ENCODE assay signal across 8 cellular contexts in the genomic region with DNA sequence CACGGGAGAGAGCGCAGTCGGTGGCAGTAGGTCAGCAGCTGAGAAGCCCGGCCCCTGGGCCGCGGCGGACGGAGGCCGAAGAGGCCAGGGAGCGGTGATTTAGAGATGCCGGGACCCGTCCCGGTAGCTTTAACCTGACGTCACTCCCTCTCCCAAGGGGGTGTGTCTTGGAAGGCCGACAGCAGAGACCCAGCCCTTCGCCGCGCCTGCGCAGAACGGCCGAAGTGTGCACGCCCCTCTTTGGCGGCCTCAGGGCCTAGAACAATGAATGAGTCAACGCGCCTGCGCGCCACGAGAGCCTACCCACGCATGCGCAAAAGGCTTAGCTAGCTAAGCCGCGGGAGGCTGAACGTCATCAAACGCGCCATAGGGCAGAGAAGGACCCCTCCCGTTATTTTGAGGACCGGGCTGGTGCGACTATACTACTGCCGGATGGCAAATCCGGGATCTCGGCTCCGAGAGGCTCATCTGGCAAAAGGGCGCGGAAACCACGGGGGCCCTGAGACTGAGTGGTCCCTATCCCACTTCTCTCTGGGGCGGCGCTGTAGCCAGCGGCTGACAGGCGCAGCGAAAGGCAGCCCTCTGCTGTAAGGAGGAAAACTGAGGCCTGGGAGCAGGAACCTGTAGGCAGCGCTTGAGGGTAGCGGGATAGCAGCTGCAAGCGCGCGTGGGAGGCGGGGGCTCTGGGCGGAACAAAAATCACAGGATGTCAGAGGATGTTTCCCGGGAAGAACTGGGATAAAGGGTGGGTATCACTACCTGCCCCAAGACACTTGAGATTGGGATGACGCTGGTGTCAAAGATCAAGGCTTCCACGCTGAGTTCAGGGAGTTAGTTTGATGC.
DNase-seq lines count a peak whose midpoint lies in the region; ATAC-seq and TF ChIP-seq lines count a peak whose summit lies in the region.

A gene with protein sequence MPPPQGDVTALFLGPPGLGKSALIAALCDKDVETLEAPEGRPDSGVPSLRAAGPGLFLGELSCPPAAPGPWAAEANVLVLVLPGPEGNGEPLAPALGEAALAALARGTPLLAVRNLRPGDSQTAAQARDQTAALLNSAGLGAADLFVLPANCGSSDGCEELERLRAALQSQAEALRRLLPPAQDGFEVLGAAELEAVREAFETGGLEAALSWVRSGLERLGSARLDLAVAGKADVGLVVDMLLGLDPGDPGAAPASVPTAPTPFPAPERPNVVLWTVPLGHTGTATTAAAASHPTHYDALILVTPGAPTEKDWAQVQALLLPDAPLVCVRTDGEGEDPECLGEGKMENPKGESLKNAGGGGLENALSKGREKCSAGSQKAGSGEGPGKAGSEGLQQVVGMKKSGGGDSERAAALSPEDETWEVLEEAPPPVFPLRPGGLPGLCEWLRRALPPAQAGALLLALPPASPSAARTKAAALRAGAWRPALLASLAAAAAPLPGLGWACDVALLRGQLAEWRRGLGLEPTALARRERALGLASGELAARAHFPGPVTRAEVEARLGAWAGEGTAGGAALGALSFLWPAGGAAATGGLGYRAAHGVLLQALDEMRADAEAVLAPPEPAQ (minus strand): TSS at position 136 of the 843 bp plus-strand sequence. CDS start 796 bp downstream, outside the sequence.
Gene ZNF576 (plus strand): TSS at position 597 of the 843 bp plus-strand sequence. CDS start 514 bp downstream, outside the sequence.

- DNase-seq in AG09319 (ENCODE audit: extremely low read depth, low read depth), result peak; percentile 99
- DNase-seq in NCI-H446 treated with DMSO at 0.1 percent for 48 hours (lab: John Stamatoyannopoulos, UW), result peak; percentile 99
- peak; percentile 99 for DNase-seq in cerebellar cortex (ENCODE audit: low spot score)
- DNase-seq in iris pigment epithelial cell (ENCODE audit: low read depth), result peak; percentile 98
- peak; percentile 100 for DNase-seq in stimulated activated CD4-positive, alpha-beta T cell treated with anti-CD3 and anti-CD28 coated beads, Interleukin-12 subunit alpha, Interleukin-12 subunit beta, amount 100 ng/mL, for 24 hours (ENCODE audit: low read depth in 2 of 2)

- ATAC-seq in GM19035 (IDR thresholded peaks at IDR 0.05; ENCODE audit: unreplicated experiment) (peak; percentile 88), HG03354 (IDR thresholded peaks at IDR 0.05; ENCODE audit: poor library complexity, severe bottlenecking, unreplicated experiment) (peak; percentile 79)
- ATAC-seq in activated CD4-positive, CD25-positive, alpha-beta regulatory T cell treated with anti-CD3 and anti-CD28 coated beads, Interleukin-2, amount 50 U/mL, for 24 hours, result peak; percentile 82 to 83

- TF ChIP-seq CTCF in AG09319 (IDR thresholded peaks at IDR 0.05; ENCODE audit: low read depth, low read length), result peak; percentile 3

Comparison
In these comparisons a context has a peak if more than half of its experiments do, and no peak if none do; other contexts are left out.
1. Peak in every context shown above with its lines: DNase-seq and ATAC-seq.